1 cellular context compared by ENCODE assay signal in the genomic region with DNA sequence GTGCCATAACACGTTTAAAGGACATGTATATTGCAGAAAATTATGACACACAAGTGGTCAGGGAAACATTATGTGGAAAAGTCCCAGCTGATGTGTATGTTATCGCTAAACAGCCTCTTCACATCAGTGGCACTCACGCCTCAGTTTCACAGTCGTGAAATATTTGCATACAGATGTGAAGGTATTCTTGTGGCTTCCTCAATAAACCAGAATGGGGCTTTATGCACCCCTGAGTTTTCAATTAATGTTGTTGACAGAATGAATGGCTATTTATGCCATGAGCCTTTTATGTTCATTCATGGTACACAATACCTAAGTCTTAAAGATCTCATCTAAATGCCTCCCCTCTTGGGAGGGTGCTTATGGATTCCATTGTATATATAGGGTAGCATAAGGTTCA.
A peak's percentile ranks its signal among the peaks of the same experiment; 100 is the strongest.
TF ChIP-seq lines count a peak whose summit lies in the region.

No MANE protein-coding gene starts in this region.

TF ChIP-seq in GM12878, 131 proteins besides CTCF, POLR2A, EP300 and RAD21 (continued from another document):
- 0 out of 2 replicates have a peak, but pooled peaks have one; percentile 22 for TF ChIP-seq IRF4 (IDR thresholded peaks at IDR 0.05; ENCODE audit: low read depth, low read length)
- peak; percentile 77 for TF ChIP-seq BCL11A (IDR thresholded peaks at IDR 0.05; ENCODE audit: low read depth, low read length)
- TF ChIP-seq ATF7 (IDR thresholded peaks at IDR 0.05; ENCODE audit: low read depth) = peak; percentile 80
- TF ChIP-seq RELA (IDR thresholded peaks at IDR 0.05; ENCODE audit: borderline replicate concordance, partially characterized antibody) = no peak
- no peak for TF ChIP-seq CREB1 (IDR thresholded peaks at IDR 0.05; ENCODE audit: low read depth)
- no peak for TF ChIP-seq TAF1 (IDR thresholded peaks at IDR 0.05; ENCODE audit: borderline replicate concordance, low read depth, low read length)
- TF ChIP-seq RBBP5 (conservative IDR thresholded peaks at IDR 0.05) = no peak
- TF ChIP-seq STAT3 (IDR thresholded peaks at IDR 0.05; ENCODE audit: low read depth, low read length) = 0 out of 2 replicates have a peak, but pooled peaks have one; percentile 64
